ENCODE assay signal across 1 cellular context in the genomic region with DNA sequence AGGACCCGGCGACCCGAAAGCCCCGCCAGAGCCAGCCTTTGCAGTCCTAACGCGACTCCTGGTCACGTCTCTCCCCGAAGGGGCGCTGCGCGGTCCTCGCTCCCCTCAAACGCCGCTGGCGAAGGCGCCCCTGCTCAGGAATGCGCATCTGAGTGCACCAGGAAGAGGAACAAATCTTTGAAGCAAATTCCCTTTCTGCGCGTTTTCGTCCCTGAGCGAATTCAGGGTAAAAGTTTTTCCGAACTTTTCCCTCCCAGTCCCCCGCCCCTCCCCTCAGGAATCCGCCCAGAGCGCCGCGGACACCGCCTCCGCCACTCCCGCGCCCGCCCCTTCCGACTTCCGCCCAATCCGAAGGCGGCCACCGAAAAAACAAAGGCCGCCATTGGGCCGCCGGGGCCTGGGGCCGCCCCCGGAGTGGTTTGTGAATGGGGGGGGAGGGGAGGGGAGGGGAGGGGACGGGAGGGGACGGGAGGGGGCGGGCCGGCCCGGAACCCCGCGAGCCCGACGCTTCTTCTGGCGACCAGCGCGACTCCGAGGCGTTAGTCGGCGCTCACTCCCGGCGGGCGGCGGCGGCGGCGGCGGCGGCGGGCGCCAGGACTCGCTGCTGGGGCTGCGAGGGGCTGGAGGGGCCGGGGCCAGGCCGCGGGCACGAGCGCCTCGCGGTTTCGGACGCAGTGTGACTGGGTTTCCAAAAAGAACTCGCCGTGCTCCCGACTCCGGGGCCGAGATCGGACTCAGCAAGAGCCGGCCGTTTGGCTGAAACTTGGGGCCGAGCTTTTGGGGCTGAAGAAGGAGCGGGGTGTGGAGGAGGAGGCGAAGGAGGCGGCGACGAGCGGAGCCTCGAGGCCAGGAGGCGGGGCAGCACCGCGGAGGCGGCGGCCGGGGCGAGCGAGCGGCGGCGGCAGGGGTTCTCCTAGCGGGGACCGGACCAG.
TF ChIP-seq lines count a peak whose summit lies in the region.

A gene (plus strand): TSS at position 539 of the 932 bp plus-strand sequence. CDS start 793 bp downstream, outside the sequence.

TF ChIP-seq in HepG2, 621 proteins besides CTCF, POLR2A, EP300 and RAD21 (continued from another document):
- TF ChIP-seq, protein P1, sequence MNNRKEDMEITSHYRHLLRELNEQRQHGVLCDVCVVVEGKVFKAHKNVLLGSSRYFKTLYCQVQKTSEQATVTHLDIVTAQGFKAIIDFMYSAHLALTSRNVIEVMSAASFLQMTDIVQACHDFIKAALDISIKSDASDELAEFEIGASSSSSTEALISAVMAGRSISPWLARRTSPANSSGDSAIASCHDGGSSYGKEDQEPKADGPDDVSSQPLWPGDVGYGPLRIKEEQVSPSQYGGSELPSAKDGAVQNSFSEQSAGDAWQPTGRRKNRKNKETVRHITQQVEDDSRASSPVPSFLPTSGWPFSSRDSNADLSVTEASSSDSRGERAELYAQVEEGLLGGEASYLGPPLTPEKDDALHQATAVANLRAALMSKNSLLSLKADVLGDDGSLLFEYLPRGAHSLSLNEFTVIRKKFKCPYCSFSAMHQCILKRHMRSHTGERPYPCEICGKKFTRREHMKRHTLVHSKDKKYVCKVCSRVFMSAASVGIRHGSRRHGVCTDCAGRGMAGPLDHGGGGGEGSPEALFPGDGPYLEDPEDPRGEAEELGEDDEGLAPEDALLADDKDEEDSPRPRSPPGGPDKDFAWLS (CRISPR knock-in tag; IDR thresholded peaks at IDR 0.05; ENCODE audit: borderline replicate concordance) = no peak
- TF ChIP-seq KAT7 (CRISPR knock-in tag; IDR thresholded peaks at IDR 0.05; ENCODE audit: borderline replicate concordance) (no peak), PCBP1 (IDR thresholded peaks at IDR 0.05; ENCODE audit: borderline replicate concordance, low read depth, low read length) (no peak; the same call in 1 of the 2 replicates), NR2F2 (IDR thresholded peaks at IDR 0.05; ENCODE audit: borderline replicate concordance, low read depth) (no peak), AGO2 (optimal IDR thresholded peaks at IDR 0.05; ENCODE audit: low read depth, low read length) (no peak), PAF1 (CRISPR knock-in tag; IDR thresholded peaks at IDR 0.05) (no peak), ZNF546 (CRISPR knock-in tag; conservative IDR thresholded peaks at IDR 0.05) (no peak)
- TF ChIP-seq, protein P2, sequence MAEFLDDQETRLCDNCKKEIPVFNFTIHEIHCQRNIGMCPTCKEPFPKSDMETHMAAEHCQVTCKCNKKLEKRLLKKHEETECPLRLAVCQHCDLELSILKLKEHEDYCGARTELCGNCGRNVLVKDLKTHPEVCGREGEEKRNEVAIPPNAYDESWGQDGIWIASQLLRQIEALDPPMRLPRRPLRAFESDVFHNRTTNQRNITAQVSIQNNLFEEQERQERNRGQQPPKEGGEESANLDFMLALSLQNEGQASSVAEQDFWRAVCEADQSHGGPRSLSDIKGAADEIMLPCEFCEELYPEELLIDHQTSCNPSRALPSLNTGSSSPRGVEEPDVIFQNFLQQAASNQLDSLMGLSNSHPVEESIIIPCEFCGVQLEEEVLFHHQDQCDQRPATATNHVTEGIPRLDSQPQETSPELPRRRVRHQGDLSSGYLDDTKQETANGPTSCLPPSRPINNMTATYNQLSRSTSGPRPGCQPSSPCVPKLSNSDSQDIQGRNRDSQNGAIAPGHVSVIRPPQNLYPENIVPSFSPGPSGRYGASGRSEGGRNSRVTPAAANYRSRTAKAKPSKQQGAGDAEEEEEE (CRISPR knock-in tag; IDR thresholded peaks at IDR 0.05; ENCODE audit: borderline replicate concordance) = no peak
